ENCODE assay signal across 22 cellular contexts in genomic region chr2:98016908-98017700, GRCh38.
"Had no signal": no experiment of that assay in that cellular context is flagged by ENCODE, and none has a peak within 500 bp of the region (broad histone marks: within the 10 kb centered on the region; RNA-seq: fewer than 3 reads in every experiment).

No MANE protein-coding gene starts in this region.

- H3K9me3 ChIP-seq: pancreas, sigmoid colon, testis, upper lobe of left lung had no signal

- DNase-seq: activated B cell treated with CpG ODN at 0.5 μM for 24 hours; activated CD4-positive, alpha-beta T cell treated with anti-CD3 and anti-CD28 coated beads, Interleukin-2, amount 50 U/mL, for 1 hour; activated CD8-positive, alpha-beta memory T cell treated with anti-CD3 and anti-CD28 coated beads, Interleukin-2, amount 50 U/mL, for 4 hours; activated naive CD4-positive, alpha-beta T cell treated with anti-CD3 and anti-CD28 coated beads, Interleukin-2, amount 10 ng/mL, durations not matched to agents 7 days and 5 days; activated naive CD8-positive, alpha-beta T cell treated with anti-CD3 and anti-CD28 coated beads, Interleukin-2, amount 50 U/mL, for 24 hours; activated T-cell treated with anti-CD3 and anti-CD28 coated beads, Interleukin-2, amount 50 U/mL, for 4 hours; anterior cingulate cortex; cortex of kidney; effector CD8-positive, alpha-beta T cell; immature natural killer cell; kidney glomerular epithelial cell; left ventricle myocardium superior; natural killer cell; pancreas; sigmoid colon; stomach; T-cell; testis; upper lobe of left lung had no signal

- H3K4me3 ChIP-seq: pancreas, sigmoid colon, stomach, testis, upper lobe of left lung had no signal

- H3K27me3 Mint-ChIP-seq: activated B cell treated with CpG ODN at 0.5 μM for 24 hours; activated naive CD4-positive, alpha-beta T cell treated with anti-CD3 and anti-CD28 coated beads, Interleukin-2, amount 10 ng/mL, durations not matched to agents 7 days and 5 days; brain had no signal

- H3K4me1 Mint-ChIP-seq: activated naive CD4-positive, alpha-beta T cell treated with anti-CD3 and anti-CD28 coated beads, Interleukin-2, amount 10 ng/mL, durations not matched to agents 7 days and 5 days; central memory CD8-positive, alpha-beta T cell; natural killer cell had no signal

- H3K27me3 ChIP-seq: pancreas, sigmoid colon, stomach, testis, upper lobe of left lung had no signal

- H3K36me3 Mint-ChIP-seq: activated naive CD4-positive, alpha-beta T cell treated with anti-CD3 and anti-CD28 coated beads, Interleukin-2, amount 10 ng/mL, durations not matched to agents 7 days and 5 days; brain; immature natural killer cell; natural killer cell; T-cell had no signal

- H3K4me3 Mint-ChIP-seq: activated B cell treated with CpG ODN at 0.5 μM for 24 hours; activated naive CD4-positive, alpha-beta T cell treated with anti-CD3 and anti-CD28 coated beads, Interleukin-2, amount 10 ng/mL, durations not matched to agents 7 days and 5 days; activated naive CD8-positive, alpha-beta T cell treated with anti-CD3 and anti-CD28 coated beads, Interleukin-2, amount 50 U/mL, for 24 hours; activated T-cell treated with anti-CD3 and anti-CD28 coated beads, Interleukin-2, amount 50 U/mL, for 4 hours; brain; central memory CD8-positive, alpha-beta T cell; immature natural killer cell; natural killer cell; T-cell had no signal

- ATAC-seq: activated naive CD8-positive, alpha-beta T cell treated with anti-CD3 and anti-CD28 coated beads, Interleukin-2, amount 50 U/mL, for 24 hours; activated T-cell treated with anti-CD3 and anti-CD28 coated beads, Interleukin-2, amount 50 U/mL, for 4 hours; left ventricle myocardium superior; natural killer cell; pancreas; SK-N-SH treated with all-trans-retinoic acid at 6 μM for 48 hours; T-cell had no signal

- H3K27ac Mint-ChIP-seq: activated naive CD4-positive, alpha-beta T cell treated with anti-CD3 and anti-CD28 coated beads, Interleukin-2, amount 10 ng/mL, durations not matched to agents 7 days and 5 days; activated naive CD8-positive, alpha-beta T cell treated with anti-CD3 and anti-CD28 coated beads, Interleukin-2, amount 50 U/mL, for 24 hours; brain; immature natural killer cell; natural killer cell; T-cell had no signal

- H3K9me3 Mint-ChIP-seq: activated B cell treated with CpG ODN at 0.5 μM for 24 hours; activated naive CD4-positive, alpha-beta T cell treated with anti-CD3 and anti-CD28 coated beads, Interleukin-2, amount 10 ng/mL, durations not matched to agents 7 days and 5 days; activated naive CD8-positive, alpha-beta T cell treated with anti-CD3 and anti-CD28 coated beads, Interleukin-2, amount 50 U/mL, for 24 hours; activated T-cell treated with anti-CD3 and anti-CD28 coated beads, Interleukin-2, amount 50 U/mL, for 4 hours; central memory CD8-positive, alpha-beta T cell; natural killer cell; T-cell had no signal

- H3K36me3 ChIP-seq: pancreas, sigmoid colon, stomach, upper lobe of left lung had no signal

- H3K4me1 ChIP-seq: pancreas, sigmoid colon, testis had no signal

- H3K27ac ChIP-seq: pancreas, sigmoid colon, stomach, testis, upper lobe of left lung had no signal
